ENCODE assay signal across 8 cellular contexts in the genomic region with DNA sequence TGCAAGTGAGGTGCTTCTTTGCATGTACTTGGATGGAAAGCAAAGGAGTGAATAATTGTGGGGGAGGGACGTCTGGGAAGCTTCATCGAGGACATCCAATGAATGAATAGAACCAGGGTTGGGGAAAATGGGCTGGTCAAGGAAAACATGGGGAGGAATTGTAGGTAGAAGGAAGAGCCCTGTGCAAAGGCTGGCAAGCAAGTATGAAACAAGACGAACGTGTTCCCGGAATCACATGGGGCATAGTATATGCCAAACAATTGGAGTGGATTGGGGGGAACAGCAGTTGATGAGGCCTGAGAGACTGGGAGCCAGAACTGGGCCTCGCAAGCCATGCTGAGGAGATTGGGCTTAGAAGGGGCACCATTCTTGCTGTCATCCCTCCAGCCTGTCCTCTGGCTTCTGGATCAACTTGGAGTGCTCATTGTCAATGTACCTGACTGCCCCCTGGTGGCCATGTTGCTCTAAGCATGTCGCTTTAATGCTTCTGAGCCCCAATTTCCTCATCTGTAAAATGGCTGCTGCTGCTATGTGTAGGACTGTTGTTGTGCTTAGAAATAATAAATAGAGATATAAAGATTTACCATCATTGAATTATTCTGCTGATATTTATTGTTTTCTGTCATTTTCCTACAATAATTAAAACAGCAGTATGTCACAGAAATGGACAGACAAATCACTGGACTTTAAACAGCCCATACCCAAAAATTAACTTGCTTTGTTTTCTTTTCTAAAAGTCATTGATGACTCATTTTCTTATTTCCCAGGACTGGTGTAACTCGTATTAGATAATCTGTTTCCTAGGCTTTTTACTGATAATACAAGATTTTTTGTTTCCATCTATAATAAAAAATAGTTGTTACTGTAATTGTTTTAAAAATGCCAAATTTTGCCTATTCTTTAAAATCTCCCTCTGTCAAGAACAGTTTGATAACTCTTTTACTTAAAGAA.
DNase-seq lines count a peak whose midpoint lies in the region; ATAC-seq and TF ChIP-seq lines count a peak whose summit lies in the region.

No MANE protein-coding gene starts in this region.

- peak; percentile 64 for ATAC-seq in HG02970 (IDR thresholded peaks at IDR 0.05; ENCODE audit: low FRiP score, unreplicated experiment)
- ATAC-seq in activated CD8-positive, alpha-beta T cell treated with anti-CD3 and anti-CD28 coated beads for 36 hours, result peak; percentile 77
- peak; percentile 73 to 80 for ATAC-seq in naive B cell (ENCODE audit: low read depth in 2 of 2)

- H3K4me1 ChIP-seq in endodermal cell (ENCODE audit: control insufficient read depth, insufficient read depth, low read length), result no peaks in the 10 kb centered on the region

- H3K4me3 ChIP-seq in endodermal cell (ENCODE audit: low read length), result no peak overlapping the region

- no peak overlapping the region for H3K27ac Mint-ChIP-seq in activated CD8-positive, alpha-beta T cell treated with anti-CD3 and anti-CD28 coated beads for 36 hours
- H3K27ac Mint-ChIP-seq in endodermal cell (no peak overlapping the region), naive B cell (peak overlapping the region in 1 of 6 donors; percentile 34)

- H3K27me3 Mint-ChIP-seq in activated CD8-positive, alpha-beta T cell treated with anti-CD3 and anti-CD28 coated beads for 36 hours, result no peaks in the 10 kb centered on the region
- H3K27me3 Mint-ChIP-seq in endodermal cell (ENCODE audit: insufficient read depth), result no peaks in the 10 kb centered on the region
- no peaks in the 10 kb centered on the region for H3K27me3 Mint-ChIP-seq in naive B cell

- DNase-seq in EH (ENCODE audit: low read depth), result peak; percentile 80
- peak; percentile 21 for DNase-seq in NCI-H774 (lab: John Stamatoyannopoulos, UW)
- DNase-seq in activated CD8-positive, alpha-beta T cell treated with anti-CD3 and anti-CD28 coated beads for 36 hours, result peak; percentile 86
- DNase-seq in endodermal cell, result peak; percentile 92
- DNase-seq in naive B cell, result peak; percentile 61
- peak; percentile 3 to 47 (median 34) for DNase-seq in stimulated activated naive CD4-positive, alpha-beta T cell (lab: John Stamatoyannopoulos, UW)
- DNase-seq in NCI-H187 treated with DMSO at 0.1 percent for 48 hours (lab: John Stamatoyannopoulos, UW), result no peak

- no peak overlapping the region for H3K4me3 Mint-ChIP-seq in activated CD8-positive, alpha-beta T cell treated with anti-CD3 and anti-CD28 coated beads for 36 hours
- H3K4me3 Mint-ChIP-seq in endodermal cell (no peak overlapping the region), naive B cell (no peak overlapping the region)

- H3K4me1 Mint-ChIP-seq in activated CD8-positive, alpha-beta T cell treated with anti-CD3 and anti-CD28 coated beads for 36 hours (ENCODE audit: low read depth), result no peaks in the 10 kb centered on the region
- H3K4me1 Mint-ChIP-seq in endodermal cell, result no peaks in the 10 kb centered on the region
- H3K4me1 Mint-ChIP-seq in naive B cell, result peaks cover 6 to 27% (median 15%) of the 10 kb centered on the region in 3 donors

- WGBS in endodermal cell (ENCODE audit: insufficient coverage in 1 of 2, insufficient read length in 1 of 2), 2 experiments, result 73% methylated on average over 6 of the region's 8 CpGs; no CpG with 5 or more reads in 1 of the 2 experiments

- CTCF ChIA-PET in activated CD8-positive, alpha-beta T cell treated with anti-CD3 and anti-CD28 coated beads for 36 hours (lab: Charles Lee), result interaction anchor here (0.8 to 1.6 kb wide), 10 partner anchors 16 to 182 kb away, joined by 3 to 8 read pairs (median 3); no protein-coding TSS in a partner anchor

- H3K9me3 ChIP-seq in endodermal cell (ENCODE audit: control insufficient read depth, low read length), result no peaks in the 10 kb centered on the region

- H3K9ac ChIP-seq in endodermal cell (ENCODE audit: extremely low read depth, low read length, poor library complexity, severe bottlenecking), result no peak overlapping the region

- no peaks in the 10 kb centered on the region for H3K9me3 Mint-ChIP-seq in activated CD8-positive, alpha-beta T cell treated with anti-CD3 and anti-CD28 coated beads for 36 hours
- H3K9me3 Mint-ChIP-seq in endodermal cell (peaks cover 42% of the 10 kb centered on the region), naive B cell (peaks cover 0 to 5% (median 0%) of the 10 kb centered on the region in 7 donors)

- TF ChIP-seq CTCF in activated CD8-positive, alpha-beta T cell treated with anti-CD3 and anti-CD28 coated beads for 36 hours (IDR thresholded peaks at IDR 0.05), result peak; percentile 44
- TF ChIP-seq CTCF in endodermal cell (conservative IDR thresholded peaks at IDR 0.05), result peak; percentile 84

- intact Hi-C loops in activated CD8-positive, alpha-beta T cell treated with anti-CD3 and anti-CD28 coated beads for 36 hours (cut with micrococcal nuclease), result no loop called here

- no peak overlapping the region for H3K27ac ChIP-seq in endodermal cell (ENCODE audit: low read depth, low read length)

- no peaks in the 10 kb centered on the region for H3K36me3 ChIP-seq in endodermal cell (ENCODE audit: control insufficient read depth, insufficient read depth, low read length)

- POLR2A ChIA-PET in activated CD8-positive, alpha-beta T cell treated with anti-CD3 and anti-CD28 coated beads for 36 hours (lab: Charles Lee), result no interaction called here

- no peaks in the 10 kb centered on the region for H3K36me3 Mint-ChIP-seq in activated CD8-positive, alpha-beta T cell treated with anti-CD3 and anti-CD28 coated beads for 36 hours (ENCODE audit: low read depth)
- H3K36me3 Mint-ChIP-seq in endodermal cell (ENCODE audit: low read depth) (no peaks in the 10 kb centered on the region), naive B cell (no peaks in the 10 kb centered on the region)

- H3K27me3 ChIP-seq in endodermal cell (ENCODE audit: control insufficient read depth, insufficient read depth, low read length, poor library complexity, severe bottlenecking), result no peaks in the 10 kb centered on the region
